10 cellular contexts compared by ENCODE assay signal in genomic region chr6:11318835-11319813, GRCh38.
DNase-seq lines count a peak whose midpoint lies in the region; ATAC-seq and TF ChIP-seq lines count a peak whose summit lies in the region.
"Had no signal": no experiment of that assay in that cellular context is flagged by ENCODE, and none has a peak within 500 bp of the region (broad histone marks: within the 10 kb centered on the region; RNA-seq: fewer than 3 reads in every experiment).

No MANE protein-coding gene starts in this region.

- POLR2A ChIA-PET in CD8-positive, alpha-beta memory T cell (lab: Charles Lee) = no interaction called here

- H3K4me3 ChIP-seq in CD8-positive, alpha-beta memory T cell (ENCODE audit: low read length) = no peak overlapping the region
- no peak overlapping the region for H3K4me3 ChIP-seq in effector memory CD4-positive, alpha-beta T cell (ENCODE audit: insufficient read depth, low read depth, low read length, poor library complexity, severe bottlenecking)
- H3K4me3 ChIP-seq in gastroesophageal sphincter = no peak overlapping the region
- H3K4me3 ChIP-seq: ovary had no signal

- TF ChIP-seq POLR2A in gastroesophageal sphincter (IDR thresholded peaks at IDR 0.05) = no peak

- no peaks in the 10 kb centered on the region for H3K27me3 ChIP-seq in CD8-positive, alpha-beta memory T cell (ENCODE audit: insufficient read depth, low read length, poor library complexity, severe bottlenecking)
- no peaks in the 10 kb centered on the region for H3K27me3 ChIP-seq in effector memory CD4-positive, alpha-beta T cell (replicated peaks; ENCODE audit: control insufficient read depth, insufficient read depth, low read length, poor library complexity, severe bottlenecking)
- H3K27me3 ChIP-seq in gastroesophageal sphincter = no peaks in the 10 kb centered on the region
- H3K27me3 ChIP-seq: ovary had no signal

- 55 to 72% methylated on average over 8 to 9 of the region's 9 CpGs for WGBS in gastroesophageal sphincter (ENCODE audit: low coverage in 1 of 2), 2 donors

- peaks cover 8% of the 10 kb centered on the region for H3K4me1 ChIP-seq in CD8-positive, alpha-beta memory T cell (ENCODE audit: insufficient read depth, low read length)
- H3K4me1 ChIP-seq in effector memory CD4-positive, alpha-beta T cell (ENCODE audit: control insufficient read depth, insufficient read depth, low read length, poor library complexity, severe bottlenecking) = peaks cover 10% of the 10 kb centered on the region
- H3K4me1 ChIP-seq in gastroesophageal sphincter = peaks cover 0 to 17% (median 5%) of the 10 kb centered on the region in 3 donors

- H3K9me3 Mint-ChIP-seq in CD8-positive, alpha-beta memory T cell = no peaks in the 10 kb centered on the region
- H3K9me3 Mint-ChIP-seq in osteocyte (ENCODE audit: unreplicated experiment) = no peaks in the 10 kb centered on the region

- H3K36me3 ChIP-seq in CD8-positive, alpha-beta memory T cell (ENCODE audit: insufficient read depth, low read length) = peaks cover 6% of the 10 kb centered on the region
- peaks cover 2% of the 10 kb centered on the region for H3K36me3 ChIP-seq in effector memory CD4-positive, alpha-beta T cell (ENCODE audit: control insufficient read depth, insufficient read depth, low read length)
- H3K36me3 ChIP-seq in gastroesophageal sphincter = no peaks in the 10 kb centered on the region
- H3K36me3 ChIP-seq: ovary had no signal

- peak overlapping the region in 4 of 7 donors; percentile 19 to 51 (median 28) for H3K4me3 Mint-ChIP-seq in CD8-positive, alpha-beta memory T cell
- H3K4me3 Mint-ChIP-seq in osteocyte (ENCODE audit: unreplicated experiment) = no peak overlapping the region

- DNase-seq in CD8-positive, alpha-beta memory T cell = no peak
- peak; percentile 24 for DNase-seq in RPMI7951 (ENCODE audit: low read depth)
- no peak for DNase-seq in effector memory CD4-positive, alpha-beta T cell
- DNase-seq in osteocyte (ENCODE audit: extremely low spot score, unreplicated experiment) = no peak
- DNase-seq in NK-92 (lab: John Stamatoyannopoulos, UW; ENCODE audit: unreplicated experiment) = no peak
- no peak for DNase-seq in GF-D8 (lab: John Stamatoyannopoulos, UW)
- DNase-seq in NCI-H2171 treated with DMSO at 0.1 percent for 48 hours (lab: John Stamatoyannopoulos, UW) = no peak
- DNase-seq: NCI-H1105 had no signal

- H3K4me1 Mint-ChIP-seq in CD8-positive, alpha-beta memory T cell = peaks cover 51 to 64% (median 62%) of the 10 kb centered on the region in 3 donors
- peaks cover 39% of the 10 kb centered on the region for H3K4me1 Mint-ChIP-seq in osteocyte (ENCODE audit: unreplicated experiment)

- no peaks in the 10 kb centered on the region for H3K9me3 ChIP-seq in CD8-positive, alpha-beta memory T cell (ENCODE audit: low read length)
- H3K9me3 ChIP-seq in effector memory CD4-positive, alpha-beta T cell (ENCODE audit: control insufficient read depth, low read length) = no peaks in the 10 kb centered on the region
- no peaks in the 10 kb centered on the region for H3K9me3 ChIP-seq in gastroesophageal sphincter
- H3K9me3 ChIP-seq: ovary had no signal

- peak overlapping the region; percentile 14 for H3K27ac ChIP-seq in CD8-positive, alpha-beta memory T cell (ENCODE audit: low read depth, low read length)
- peak overlapping the region; percentile 49 for H3K27ac ChIP-seq in effector memory CD4-positive, alpha-beta T cell (ENCODE audit: insufficient read depth, low read length, poor library complexity, severe bottlenecking)
- peak overlapping the region in 2 of 4 donors; percentile 17 to 73 for H3K27ac ChIP-seq in gastroesophageal sphincter
- H3K27ac ChIP-seq: ovary had no signal

- TF ChIP-seq CTCF in osteocyte (IDR thresholded peaks at IDR 0.05) (no peak), gastroesophageal sphincter (IDR thresholded peaks at IDR 0.05) (no peak)

- CTCF ChIA-PET in CD8-positive, alpha-beta memory T cell (lab: Charles Lee) = interaction anchor here (1.0 kb wide), 1 partner anchor 146 kb away, joined by 3 read pairs; no protein-coding TSS in a partner anchor

- H3K27me3 Mint-ChIP-seq in CD8-positive, alpha-beta memory T cell = no peaks in the 10 kb centered on the region
- no peaks in the 10 kb centered on the region for H3K27me3 Mint-ChIP-seq in osteocyte (ENCODE audit: unreplicated experiment)

- H3K36me3 Mint-ChIP-seq in CD8-positive, alpha-beta memory T cell = peaks cover 7 to 59% (median 27%) of the 10 kb centered on the region in 3 donors
- no peaks in the 10 kb centered on the region for H3K36me3 Mint-ChIP-seq in osteocyte (ENCODE audit: unreplicated experiment)

- H3K27ac Mint-ChIP-seq in CD8-positive, alpha-beta memory T cell = peak overlapping the region; percentile 72 to 98 (median 91)
- peak overlapping the region; percentile 93 for H3K27ac Mint-ChIP-seq in osteocyte (ENCODE audit: unreplicated experiment)

- ATAC-seq in gastroesophageal sphincter = no peak

- TF ChIP-seq EP300 in gastroesophageal sphincter (IDR thresholded peaks at IDR 0.05) = no peak
